29 cellular contexts compared by ENCODE assay signal in the genomic region with DNA sequence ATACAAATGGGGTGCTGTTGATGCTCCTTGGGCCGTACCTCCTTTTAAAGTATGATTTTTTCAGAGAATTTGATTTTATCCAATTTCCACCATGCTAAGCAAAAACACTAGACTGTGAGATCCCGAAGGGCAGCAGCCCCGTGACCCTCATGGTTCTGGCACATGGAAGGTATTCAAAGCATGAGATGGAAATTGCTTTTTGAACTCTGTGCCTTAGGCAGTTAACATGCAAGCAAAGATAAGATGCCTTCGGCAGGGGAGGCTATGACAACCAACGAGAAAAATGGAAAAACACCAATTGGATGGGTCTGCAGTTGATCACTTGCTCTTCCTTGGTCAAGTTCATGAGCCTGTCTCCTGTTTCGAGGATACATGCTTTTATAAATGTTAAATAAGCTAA.
"Had no signal": no experiment of that assay in that cellular context is flagged by ENCODE, and none has a peak within 500 bp of the region (broad histone marks: within the 10 kb centered on the region; RNA-seq: fewer than 3 reads in every experiment).

No MANE protein-coding gene starts in this region.

- H3K36me3 Mint-ChIP-seq: activated CD8-positive, alpha-beta memory T cell treated with anti-CD3 and anti-CD28 coated beads, Interleukin-2, amount 10 ng/mL, durations not matched to agents 7 days and 5 days; activated naive CD4-positive, alpha-beta T cell treated with anti-CD3 and anti-CD28 coated beads, Interleukin-2, amount 50 U/mL, for 72 hours; activated naive CD8-positive, alpha-beta T cell treated with anti-CD3 and anti-CD28 coated beads, Interleukin-2, amount 10 ng/mL, durations not matched to agents 7 days and 5 days; brain had no signal

- H3K36me3 ChIP-seq: ascending aorta, breast epithelium, cardiac muscle cell, colonic mucosa, esophagus squamous epithelium, gastroesophageal sphincter had no signal

- DNase-seq: activated CD4-positive, alpha-beta T cell treated with anti-CD3 and anti-CD28 coated beads for 36 hours; activated CD4-positive, alpha-beta T cell treated with anti-CD3 and anti-CD28 coated beads, Interleukin-2, amount 10 ng/mL, durations not matched to agents 7 days and 5 days; activated CD4-positive, alpha-beta T cell treated with anti-CD3 and anti-CD28 coated beads, Interleukin-2, amount 50 U/mL, for 48 hours; activated CD4-positive, CD25-positive, alpha-beta regulatory T cell; activated CD4-positive, CD25-positive, alpha-beta regulatory T cell treated with anti-CD3 and anti-CD28 coated beads, Interleukin-2, amount 50 U/mL, for 72 hours; activated CD8-positive, alpha-beta memory T cell treated with anti-CD3 and anti-CD28 coated beads, Interleukin-2, amount 10 ng/mL, durations not matched to agents 7 days and 5 days; activated CD8-positive, alpha-beta memory T cell treated with anti-CD3 and anti-CD28 coated beads, Interleukin-2, amount 50 U/mL, for 4 hours; activated CD8-positive, alpha-beta T cell treated with anti-CD3 and anti-CD28 coated beads, Interleukin-2, amount 10 ng/mL, durations not matched to agents 7 days and 5 days; activated gamma-delta T cell; activated naive CD4-positive, alpha-beta T cell; activated naive CD4-positive, alpha-beta T cell treated with anti-CD3 and anti-CD28 coated beads, Interleukin-2, amount 10 ng/mL, durations not matched to agents 7 days and 5 days; activated naive CD8-positive, alpha-beta T cell treated with anti-CD3 and anti-CD28 coated beads, Interleukin-2, amount 10 ng/mL, durations not matched to agents 7 days and 5 days; activated T-cell treated with anti-CD3 and anti-CD28 coated beads, Interleukin-2, amount 50 U/mL, for 1 hour; activated T-cell treated with anti-CD3 and anti-CD28 coated beads, Interleukin-2, amount 50 U/mL, for 72 hours; central memory CD4-positive, alpha-beta T cell; cerebellar nuclear complex; colonic mucosa; effector CD8-positive, alpha-beta T cell; esophagus squamous epithelium; foreskin melanocyte; T-helper 1 cell; T-helper 2 cell had no signal

- H3K27ac Mint-ChIP-seq: activated CD4-positive, alpha-beta T cell treated with anti-CD3 and anti-CD28 coated beads for 36 hours; activated CD4-positive, alpha-beta T cell treated with anti-CD3 and anti-CD28 coated beads, Interleukin-2, amount 10 ng/mL, durations not matched to agents 7 days and 5 days; activated CD8-positive, alpha-beta memory T cell treated with anti-CD3 and anti-CD28 coated beads, Interleukin-2, amount 10 ng/mL, durations not matched to agents 7 days and 5 days; activated CD8-positive, alpha-beta T cell treated with anti-CD3 and anti-CD28 coated beads, Interleukin-2, amount 10 ng/mL, durations not matched to agents 7 days and 5 days; activated naive CD4-positive, alpha-beta T cell treated with anti-CD3 and anti-CD28 coated beads, Interleukin-2, amount 10 ng/mL, durations not matched to agents 7 days and 5 days; activated naive CD4-positive, alpha-beta T cell treated with anti-CD3 and anti-CD28 coated beads, Interleukin-2, amount 50 U/mL, for 72 hours; activated naive CD8-positive, alpha-beta T cell treated with anti-CD3 and anti-CD28 coated beads, Interleukin-2, amount 10 ng/mL, durations not matched to agents 7 days and 5 days; activated T-cell treated with anti-CD3 and anti-CD28 coated beads, Interleukin-2, amount 50 U/mL, for 72 hours had no signal

- H3K4me1 ChIP-seq: ascending aorta, breast epithelium, colonic mucosa, esophagus squamous epithelium, gastroesophageal sphincter had no signal

- H3K27me3 ChIP-seq: ascending aorta, colonic mucosa, gastroesophageal sphincter had no signal

- H3K4me3 ChIP-seq: ascending aorta, breast epithelium, cardiac muscle cell, colonic mucosa, esophagus squamous epithelium, gastroesophageal sphincter had no signal

- H3K27ac ChIP-seq: ascending aorta, breast epithelium, cardiac muscle cell, colonic mucosa, epithelial cell of prostate, esophagus squamous epithelium, gastroesophageal sphincter had no signal

- ATAC-seq: activated CD4-positive, alpha-beta T cell treated with anti-CD3 and anti-CD28 coated beads for 36 hours; activated CD8-positive, alpha-beta memory T cell treated with anti-CD3 and anti-CD28 coated beads, Interleukin-2, amount 10 ng/mL, durations not matched to agents 7 days and 5 days; activated CD8-positive, alpha-beta T cell treated with anti-CD3 and anti-CD28 coated beads, Interleukin-2, amount 10 ng/mL, durations not matched to agents 7 days and 5 days; activated naive CD4-positive, alpha-beta T cell treated with anti-CD3 and anti-CD28 coated beads, Interleukin-2, amount 50 U/mL, for 72 hours; activated T-cell treated with anti-CD3 and anti-CD28 coated beads, Interleukin-2, amount 50 U/mL, for 72 hours; gastroesophageal sphincter had no signal

- H3K9me3 ChIP-seq: ascending aorta, breast epithelium, colonic mucosa, esophagus squamous epithelium, gastroesophageal sphincter had no signal

- H3K9me3 Mint-ChIP-seq: activated naive CD4-positive, alpha-beta T cell treated with anti-CD3 and anti-CD28 coated beads, Interleukin-2, amount 50 U/mL, for 72 hours; activated T-cell treated with anti-CD3 and anti-CD28 coated beads, Interleukin-2, amount 50 U/mL, for 72 hours had no signal

- H3K4me3 Mint-ChIP-seq: activated CD4-positive, alpha-beta T cell treated with anti-CD3 and anti-CD28 coated beads for 36 hours; activated CD4-positive, alpha-beta T cell treated with anti-CD3 and anti-CD28 coated beads, Interleukin-2, amount 10 ng/mL, durations not matched to agents 7 days and 5 days; activated CD8-positive, alpha-beta memory T cell treated with anti-CD3 and anti-CD28 coated beads, Interleukin-2, amount 10 ng/mL, durations not matched to agents 7 days and 5 days; activated CD8-positive, alpha-beta T cell treated with anti-CD3 and anti-CD28 coated beads, Interleukin-2, amount 10 ng/mL, durations not matched to agents 7 days and 5 days; activated naive CD4-positive, alpha-beta T cell treated with anti-CD3 and anti-CD28 coated beads, Interleukin-2, amount 10 ng/mL, durations not matched to agents 7 days and 5 days; activated naive CD8-positive, alpha-beta T cell treated with anti-CD3 and anti-CD28 coated beads, Interleukin-2, amount 10 ng/mL, durations not matched to agents 7 days and 5 days; activated T-cell treated with anti-CD3 and anti-CD28 coated beads, Interleukin-2, amount 50 U/mL, for 72 hours; brain had no signal
